ENCODE assay signal across 20 cellular contexts in the genomic region with DNA sequence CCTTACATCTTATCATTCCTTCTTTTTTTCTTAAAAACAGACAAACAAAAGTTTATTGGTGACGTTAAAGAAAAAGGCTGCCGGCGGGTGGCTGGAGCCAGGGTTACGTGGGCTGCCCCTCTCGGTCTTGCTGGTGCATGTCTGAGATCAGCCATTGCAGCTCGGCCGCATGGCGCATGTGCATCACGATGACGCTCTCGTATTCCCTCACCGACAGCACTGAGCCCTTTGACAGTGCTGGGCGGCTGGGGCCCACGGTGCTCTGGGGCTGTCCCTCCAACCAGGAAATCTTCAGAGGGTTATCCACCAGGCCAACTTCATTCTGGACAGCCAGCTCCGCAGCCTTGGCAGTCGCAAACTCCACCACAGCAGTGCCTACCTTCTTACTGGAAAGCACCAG.
DNase-seq lines count a peak whose midpoint lies in the region; FAIRE-seq and TF ChIP-seq lines count a peak whose summit lies in the region.
"Had no signal": no experiment of that assay in that cellular context is flagged by ENCODE, and none has a peak within 500 bp of the region (broad histone marks: within the 10 kb centered on the region; RNA-seq: fewer than 3 reads in every experiment).

No MANE protein-coding gene starts in this region.

- FAIRE-seq in kidney (lab: Jason Lieb, UNC) = no peak
- FAIRE-seq: A549, D721Med, GM12878, HepG2 had no signal

- H3K27me3 ChIP-seq in GM06990 (replicated peaks; ENCODE audit: control insufficient read depth, insufficient read depth, low read length) (no peaks in the 10 kb centered on the region), testis (no peaks in the 10 kb centered on the region)

- WGBS in testis, 2 donors = 59 to 79% methylated on average over 15 to 16 of the region's 16 CpGs

- H3K36me3 ChIP-seq in GM06990 (ENCODE audit: control insufficient read depth, insufficient read depth, low read length) = no peaks in the 10 kb centered on the region
- no peaks in the 10 kb centered on the region for H3K36me3 ChIP-seq in kidney (ENCODE audit: control insufficient read depth in 1 of 2, insufficient read depth in 2 of 2, low read length in 2 of 2)
- H3K36me3 ChIP-seq in testis (ENCODE audit: low read depth, missing control alignments) = no peaks in the 10 kb centered on the region

- no peak overlapping the region for H3K4me3 ChIP-seq in GM06990 (replicated peaks; ENCODE audit: low read depth, low read length)
- H3K4me3 ChIP-seq in kidney (ENCODE audit: low read length in 2 of 2) = no peak overlapping the region
- H3K4me3 ChIP-seq in testis = peak overlapping the region in 1 of 2 donors; percentile 24
- H3K4me3 ChIP-seq: A549, GM12878 had no signal

- H3K9me3 ChIP-seq in kidney (ENCODE audit: control insufficient read depth in 1 of 2, low read length in 2 of 2) (no peaks in the 10 kb centered on the region), testis (no peaks in the 10 kb centered on the region)
- H3K9me3 ChIP-seq: A549, Caco-2 had no signal

- H3K9ac ChIP-seq in kidney (ENCODE audit: low read length in 2 of 2) = no peak overlapping the region

- DNase-seq in GM06990 (ENCODE audit: extremely low read depth, insufficient read length) (peak; percentile 1), UCSD-AML1 (lab: John Stamatoyannopoulos, UW; ENCODE audit: unreplicated experiment) (peak; percentile 2), kidney (peak; percentile 30), testis (peak; percentile 62), DMS53 (lab: John Stamatoyannopoulos, UW) (no peak), G401 (ENCODE audit: low spot score) (no peak), retina (no peak)
- DNase-seq: AML-193; Caco-2; CD4-positive, alpha-beta T cell; DMS79; GF-D8; GOT3; H9 had no signal

- no peak overlapping the region for H3K27ac ChIP-seq in kidney (ENCODE audit: low read depth in 2 of 2, low read length in 2 of 2)
- H3K27ac ChIP-seq in testis = no peak overlapping the region
- H3K27ac ChIP-seq: 22Rv1, A549, C4-2B had no signal

- intact Hi-C loops in kidney (cut with DNase I) (no loop called here), testis (cut with DNase I; ENCODE audit: low total_unique reads) (no loop called here)

- TF ChIP-seq CTCF in GM06990 (IDR thresholded peaks at IDR 0.05; ENCODE audit: insufficient read depth, low read length, poor library complexity, severe bottlenecking) = no peak
- no peak for TF ChIP-seq CTCF in kidney (IDR thresholded peaks at IDR 0.05; ENCODE audit: borderline replicate concordance, extremely low read depth, insufficient read depth)
- TF ChIP-seq CTCF in testis (IDR thresholded peaks at IDR 0.05) = no peak

- in situ Hi-C loops in G401 (cut with HindIII; ENCODE audit: low sequenced_read_pairs) = no loop called here

- TF ChIP-seq POLR2A in testis (IDR thresholded peaks at IDR 0.05) = no peak

- H3K4me1 ChIP-seq in kidney (ENCODE audit: control insufficient read depth in 1 of 2, insufficient read depth in 1 of 2, low read depth in 1 of 2, low read length in 2 of 2) (no peaks in the 10 kb centered on the region), testis (no peaks in the 10 kb centered on the region)
- H3K4me1 ChIP-seq: A549 had no signal

Comparison
In these comparisons a context has a peak if more than half of its experiments do, and no peak if none do; other contexts are left out.
1. DNase-seq: peak in GM06990 (single experiment), UCSD-AML1 (single experiment), kidney (single experiment) and testis (single experiment); none in DMS53 (single experiment), G401 (single experiment) and retina (single experiment).